In the genomic region with DNA sequence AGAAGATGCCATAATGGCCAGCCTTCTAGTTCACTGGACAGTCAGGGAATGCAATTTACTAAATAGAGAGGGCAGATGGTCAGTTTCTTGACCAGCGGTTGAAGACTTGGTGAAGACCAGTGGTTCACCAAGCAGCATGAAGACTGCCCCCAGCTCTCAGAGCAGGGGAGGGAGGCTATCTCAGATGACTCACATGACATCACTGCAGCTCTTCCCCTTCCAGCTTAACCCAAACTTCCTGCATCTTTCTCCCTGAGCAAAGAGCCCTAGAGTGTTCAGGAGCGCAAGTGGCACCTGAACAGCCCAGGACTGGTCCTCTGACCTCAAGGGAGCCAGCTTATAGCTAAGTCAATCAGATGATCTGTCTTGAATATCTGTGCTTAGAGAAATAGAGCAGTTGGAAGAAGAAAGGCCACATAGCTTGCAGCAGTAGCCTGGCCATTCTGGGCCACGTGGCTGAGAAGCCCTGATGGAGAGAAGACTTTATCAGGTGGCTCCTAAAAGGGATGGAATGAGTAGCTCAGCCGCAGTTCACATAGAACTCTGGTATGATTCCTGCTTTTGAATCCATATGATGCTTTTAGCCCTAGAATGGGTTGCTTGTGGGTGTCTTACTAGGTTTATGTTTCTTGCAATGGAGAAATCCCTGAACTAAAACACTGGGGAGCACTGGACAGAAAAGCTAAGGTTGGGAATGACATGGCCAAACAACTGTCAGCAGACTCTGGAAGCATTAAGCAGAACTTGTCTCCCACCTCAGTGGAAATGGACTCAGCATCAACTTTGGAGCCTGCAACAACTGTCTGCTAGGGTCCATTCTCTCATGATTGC, we compare ENCODE assay signal across 7 cellular contexts.
"Had no signal": no experiment of that assay in that cellular context is flagged by ENCODE, and none has a peak within 500 bp of the region (broad histone marks: within the 10 kb centered on the region; RNA-seq: fewer than 3 reads in every experiment).

No MANE protein-coding gene starts in this region.

- H3K4me3 Mint-ChIP-seq: HFFc6, IgD-negative memory B cell had no signal

- H3K36me3 ChIP-seq: HAP-1 had no signal

- DNase-seq: GM23248, GOT3, H7, HFFc6, KG1 had no signal

- H3K4me3 ChIP-seq: GM23248, HAP-1 had no signal

- H2AFZ ChIP-seq: GM23248 had no signal

- H3K9me3 ChIP-seq: HAP-1 had no signal

- H3K9ac ChIP-seq: GM23248 had no signal

- H3K4me1 Mint-ChIP-seq: IgD-negative memory B cell had no signal

- H3K36me3 Mint-ChIP-seq: IgD-negative memory B cell had no signal

- H3K27ac ChIP-seq: GM23248 had no signal

- H3K27ac Mint-ChIP-seq: HFFc6, IgD-negative memory B cell had no signal

- H3K4me1 ChIP-seq: HAP-1 had no signal
